In genomic region chr15:64045774-64046346, GRCh38 we compare ENCODE assay signal across 8 cellular contexts. TPM values are rescaled to one million over a fixed set of nuclear protein-coding genes. Genes with fewer than 3 reads are reported as not detected.
A peak's percentile ranks its signal among the peaks of the same experiment; 100 is the strongest.
DNase-seq lines count a peak whose midpoint lies in the region; ATAC-seq, FAIRE-seq and TF ChIP-seq lines count a peak whose summit lies in the region.

No MANE protein-coding gene starts in this region.

- peaks cover 23% of the 10 kb centered on the region for H3K27me3 Mint-ChIP-seq in activated CD8-positive, alpha-beta memory T cell treated with anti-CD3 and anti-CD28 coated beads, Interleukin-2, amount 10 ng/mL, durations not matched to agents 7 days and 5 days

- in situ Hi-C loops in astrocyte of the spinal cord (cut with HindIII; ENCODE audit: low sequenced_read_pairs) = no loop called here

- H3K4me1 ChIP-seq in HUES48 (ENCODE audit: control insufficient read depth, insufficient read depth, low read length) = peaks cover 4% of the 10 kb centered on the region; the same call in 1 of the 2 replicates
- H3K4me1 ChIP-seq in kidney (ENCODE audit: control insufficient read depth in 1 of 2, insufficient read depth in 1 of 2, low read depth in 1 of 2, low read length in 2 of 2) = peaks cover 0 to 7% of the 10 kb centered on the region in 2 donors
- peaks cover 2 to 72% (median 63%) of the 10 kb centered on the region in 5 donors for H3K4me1 ChIP-seq in subcutaneous abdominal adipose tissue (ENCODE audit: control insufficient read depth in 5 of 5, insufficient read depth in 5 of 5, low read length in 5 of 5)

- H3K9ac ChIP-seq in HUES48 (ENCODE audit: low read depth, low read length) (no peak overlapping the region; the same call in 1 of the 2 replicates), kidney (ENCODE audit: low read length in 2 of 2) (no peak overlapping the region), subcutaneous abdominal adipose tissue (ENCODE audit: low read length in 5 of 5) (peak overlapping the region in 4 of 5 donors; percentile 59 to 78 (median 72))

- CTCF ChIA-PET in activated CD8-positive, alpha-beta memory T cell treated with anti-CD3 and anti-CD28 coated beads, Interleukin-2, amount 10 ng/mL, durations not matched to agents 7 days and 5 days (lab: Charles Lee) = interaction anchor here (0.7 to 6.3 kb wide), 49 partner anchors 9 to 444 kb away, joined by 3 to 53 read pairs (median 5); no protein-coding TSS in a partner anchor

- DNase-seq in activated CD8-positive, alpha-beta memory T cell treated with anti-CD3 and anti-CD28 coated beads, Interleukin-2, amount 10 ng/mL, durations not matched to agents 7 days and 5 days = peak; percentile 44
- DNase-seq in activated CD8-positive, alpha-beta memory T cell treated with anti-CD3 and anti-CD28 coated beads, Interleukin-2, amount 50 U/mL, for 4 hours = no peak
- DNase-seq in astrocyte of the spinal cord (ENCODE audit: low read depth, low spot score) (no peak), kidney (peak; percentile 78), islet precursor cell (no peak)

- no peaks in the 10 kb centered on the region for H3K9me3 ChIP-seq in HUES48 (ENCODE audit: control insufficient read depth, insufficient read depth, low read length)
- no peaks in the 10 kb centered on the region for H3K9me3 ChIP-seq in kidney (ENCODE audit: control insufficient read depth in 1 of 2, low read length in 2 of 2)
- H3K9me3 ChIP-seq in subcutaneous abdominal adipose tissue (ENCODE audit: control insufficient read depth in 5 of 5, low read length in 5 of 5) = no peaks in the 10 kb centered on the region

- peak overlapping the region; percentile 35 for H3K27ac Mint-ChIP-seq in activated CD8-positive, alpha-beta memory T cell treated with anti-CD3 and anti-CD28 coated beads, Interleukin-2, amount 10 ng/mL, durations not matched to agents 7 days and 5 days

- H3K36me3 Mint-ChIP-seq in activated CD8-positive, alpha-beta memory T cell treated with anti-CD3 and anti-CD28 coated beads, Interleukin-2, amount 10 ng/mL, durations not matched to agents 7 days and 5 days = no peaks in the 10 kb centered on the region

- no peak for FAIRE-seq in kidney (lab: Jason Lieb, UNC)

- peak; percentile 68 for ATAC-seq in activated CD8-positive, alpha-beta memory T cell treated with anti-CD3 and anti-CD28 coated beads, Interleukin-2, amount 10 ng/mL, durations not matched to agents 7 days and 5 days
- ATAC-seq in HG02970 (IDR thresholded peaks at IDR 0.05; ENCODE audit: low FRiP score, unreplicated experiment) = no peak

- H3K27me3 ChIP-seq in HUES48 (ENCODE audit: control insufficient read depth, insufficient read depth, low read length) = peaks cover 36% of the 10 kb centered on the region
- H3K27me3 ChIP-seq in subcutaneous abdominal adipose tissue (ENCODE audit: control insufficient read depth in 5 of 5, insufficient read depth in 4 of 5, low read length in 5 of 5) = no peaks in the 10 kb centered on the region

- H3K9me3 Mint-ChIP-seq in activated CD8-positive, alpha-beta memory T cell treated with anti-CD3 and anti-CD28 coated beads, Interleukin-2, amount 10 ng/mL, durations not matched to agents 7 days and 5 days (ENCODE audit: low read depth) = no peaks in the 10 kb centered on the region

- H3K4me3 Mint-ChIP-seq in activated CD8-positive, alpha-beta memory T cell treated with anti-CD3 and anti-CD28 coated beads, Interleukin-2, amount 10 ng/mL, durations not matched to agents 7 days and 5 days = peak overlapping the region; percentile 67

- peaks cover 17% of the 10 kb centered on the region for H3K4me1 Mint-ChIP-seq in activated CD8-positive, alpha-beta memory T cell treated with anti-CD3 and anti-CD28 coated beads, Interleukin-2, amount 10 ng/mL, durations not matched to agents 7 days and 5 days

- TF ChIP-seq CTCF in astrocyte of the spinal cord (IDR thresholded peaks at IDR 0.05; ENCODE audit: low read depth, low read length) (no peak), kidney (IDR thresholded peaks at IDR 0.05; ENCODE audit: borderline replicate concordance, extremely low read depth, insufficient read depth) (no peak)

- H3K36me3 ChIP-seq in HUES48 (ENCODE audit: control insufficient read depth, insufficient read depth, low read length) (no peaks in the 10 kb centered on the region), kidney (ENCODE audit: control insufficient read depth in 1 of 2, insufficient read depth in 2 of 2, low read length in 2 of 2) (no peaks in the 10 kb centered on the region), subcutaneous abdominal adipose tissue (ENCODE audit: control insufficient read depth in 5 of 5, insufficient read depth in 5 of 5, low read length in 5 of 5) (no peaks in the 10 kb centered on the region)

- peak overlapping the region; percentile 56 for H3K4me3 ChIP-seq in HUES48 (ENCODE audit: low read depth, low read length)
- H3K4me3 ChIP-seq in astrocyte of the spinal cord (ENCODE audit: low read depth, low read length) = peak overlapping the region; percentile 16
- peak overlapping the region in 1 of 2 donors; percentile 47 for H3K4me3 ChIP-seq in kidney (ENCODE audit: low read length in 2 of 2)
- H3K4me3 ChIP-seq in subcutaneous abdominal adipose tissue (ENCODE audit: low read depth in 1 of 5, low read length in 5 of 5) = peak overlapping the region; percentile 72 to 77 (median 73)

- H3K27ac ChIP-seq in HUES48 (ENCODE audit: low read depth, low read length) = no peak overlapping the region
- H3K27ac ChIP-seq in kidney (ENCODE audit: low read depth in 2 of 2, low read length in 2 of 2) = no peak overlapping the region
- H3K27ac ChIP-seq in subcutaneous abdominal adipose tissue (ENCODE audit: low read depth, low read length) = peak overlapping the region; percentile 73

- intact Hi-C loops in kidney (cut with DNase I) = no loop called here

RNA-seq across cellular contexts. Expression of gene DAPK2, which starts 0.4 kb away (rescaled TPM):
- total RNA-seq in activated CD8-positive, alpha-beta memory T cell treated with anti-CD3 and anti-CD28 coated beads, Interleukin-2, amount 10 ng/mL, durations not matched to agents 7 days and 5 days = 10 to 100 TPM; 14.1 to 15.0 TPM
- total RNA-seq in kidney = 3.0 TPM
- 3.8 TPM for polyA plus RNA-seq in kidney (ENCODE audit: insufficient read depth, low read depth, low replicate concordance)

RNA-seq across cellular contexts. Expression of gene CIAO2A, which starts 47.8 kb away (rescaled TPM):
- total RNA-seq in activated CD8-positive, alpha-beta memory T cell treated with anti-CD3 and anti-CD28 coated beads, Interleukin-2, amount 10 ng/mL, durations not matched to agents 7 days and 5 days = 10 to 100 TPM; 66.4 to 80.2 TPM
- total RNA-seq in kidney = 41.6 TPM
- polyA plus RNA-seq in kidney (ENCODE audit: insufficient read depth, low read depth, low replicate concordance) = 92.4 TPM

RNA-seq across cellular contexts. Expression of gene SNX1, which starts 49.9 kb away (rescaled TPM):
- 100 to 1,000 TPM; 108 to 114 TPM for total RNA-seq in activated CD8-positive, alpha-beta memory T cell treated with anti-CD3 and anti-CD28 coated beads, Interleukin-2, amount 10 ng/mL, durations not matched to agents 7 days and 5 days
- 148 TPM for total RNA-seq in kidney
- 81.2 TPM for polyA plus RNA-seq in kidney (ENCODE audit: insufficient read depth, low read depth, low replicate concordance)

Comparison
In these comparisons a context has a peak if more than half of its experiments do, and no peak if none do; other contexts are left out.
1. DNase-seq: peak in activated CD8-positive, alpha-beta memory T cell treated with anti-CD3 and anti-CD28 coated beads, Interleukin-2, amount 10 ng/mL, durations not matched to agents 7 days and 5 days (single experiment) and kidney (single experiment); none in activated CD8-positive, alpha-beta memory T cell treated with anti-CD3 and anti-CD28 coated beads, Interleukin-2, amount 50 U/mL, for 4 hours (single experiment), astrocyte of the spinal cord (single experiment) and islet precursor cell (single experiment).
2. H3K9ac ChIP-seq: peak in subcutaneous abdominal adipose tissue (4 of 5); none in HUES48 (single experiment) and kidney (0 of 2).